Comparison of ENCODE assay signal across 15 cellular contexts in the genomic region with DNA sequence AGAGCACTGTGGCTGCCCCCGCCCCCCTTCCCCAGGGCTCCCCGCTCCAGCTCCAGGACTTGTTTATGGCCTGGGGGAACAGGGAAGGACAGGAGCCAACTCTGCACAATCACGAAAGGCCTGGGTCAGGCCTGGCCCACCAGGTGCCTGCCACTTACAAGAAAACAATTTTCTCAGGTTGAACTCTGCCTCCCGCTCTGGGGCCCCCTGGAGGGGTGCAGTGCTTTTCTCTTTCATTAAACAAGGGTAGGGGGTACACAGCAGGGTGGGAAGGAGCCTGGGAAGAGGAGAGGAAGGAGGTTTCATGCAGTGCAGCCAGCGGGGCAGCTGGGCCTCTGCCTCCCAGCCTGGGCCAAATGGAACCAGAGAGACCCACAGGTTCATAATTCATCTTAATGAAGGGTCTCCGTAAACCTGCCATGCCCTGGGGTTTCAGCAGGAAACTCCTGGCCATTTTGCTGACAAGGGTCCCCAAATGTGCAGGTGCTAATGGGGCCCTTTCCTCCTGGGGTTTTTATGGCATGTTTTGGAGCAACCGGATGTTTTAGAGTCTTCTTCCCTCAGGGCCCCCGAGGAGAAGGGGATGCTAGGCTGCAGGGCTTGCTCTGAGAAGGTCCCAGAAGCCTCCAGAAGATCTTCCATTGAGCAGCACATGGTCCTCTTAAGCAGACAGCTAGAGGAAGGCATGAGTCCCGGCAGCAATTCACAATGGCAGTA.
"Had no signal": no experiment of that assay in that cellular context is flagged by ENCODE, and none has a peak within 500 bp of the region (broad histone marks: within the 10 kb centered on the region; RNA-seq: fewer than 3 reads in every experiment).

No MANE protein-coding gene starts in this region.

- H3K36me3 Mint-ChIP-seq: activated naive CD4-positive, alpha-beta T cell treated with anti-CD3 and anti-CD28 coated beads, Interleukin-2, amount 50 U/mL, for 72 hours; stimulated activated effector memory CD8-positive, alpha-beta T cell treated with anti-CD3 and anti-CD28 coated beads, Interleukin-12 subunit alpha, Interleukin-12 subunit beta, amount 100 ng/mL, for 72 hours had no signal

- H3K4me2 ChIP-seq: hepatocyte had no signal

- H3K27me3 ChIP-seq: colonic mucosa, esophagus squamous epithelium, hepatocyte, tibial nerve, vagina had no signal

- H3K4me3 ChIP-seq: colonic mucosa, esophagus squamous epithelium, hepatocyte, tibial nerve, vagina had no signal

- H3K4me1 ChIP-seq: colonic mucosa, tibial nerve, vagina had no signal

- H3K27ac Mint-ChIP-seq: activated CD4-positive, alpha-beta T cell treated with anti-CD3 and anti-CD28 coated beads, Interleukin-2, amount 10 ng/mL, durations not matched to agents 24 days and 14 days; activated CD8-positive, alpha-beta T cell treated with anti-CD3 and anti-CD28 coated beads, Interleukin-2, amount 10 ng/mL, durations not matched to agents 7 days and 5 days; activated naive CD4-positive, alpha-beta T cell treated with anti-CD3 and anti-CD28 coated beads, Interleukin-2, amount 50 U/mL, for 72 hours; stimulated activated effector memory CD8-positive, alpha-beta T cell treated with anti-CD3 and anti-CD28 coated beads, Interleukin-12 subunit alpha, Interleukin-12 subunit beta, amount 100 ng/mL, for 72 hours had no signal

- H3K36me3 ChIP-seq: colonic mucosa, esophagus squamous epithelium, tibial nerve, vagina had no signal

- H2AFZ ChIP-seq: hepatocyte had no signal

- H3K27ac ChIP-seq: colonic mucosa, esophagus squamous epithelium, hepatocyte, tibial nerve, vagina had no signal

- ATAC-seq: activated CD8-positive, alpha-beta T cell treated with anti-CD3 and anti-CD28 coated beads, Interleukin-2, amount 10 ng/mL, durations not matched to agents 7 days and 5 days; activated naive CD4-positive, alpha-beta T cell treated with anti-CD3 and anti-CD28 coated beads, Interleukin-2, amount 50 U/mL, for 72 hours; stimulated activated effector memory CD8-positive, alpha-beta T cell treated with anti-CD3 and anti-CD28 coated beads, Interleukin-12 subunit alpha, Interleukin-12 subunit beta, amount 100 ng/mL, for 72 hours had no signal

- H3K9me3 Mint-ChIP-seq: activated CD4-positive, alpha-beta T cell treated with anti-CD3 and anti-CD28 coated beads, Interleukin-2, amount 10 ng/mL, durations not matched to agents 24 days and 14 days; activated naive CD4-positive, alpha-beta T cell treated with anti-CD3 and anti-CD28 coated beads, Interleukin-2, amount 50 U/mL, for 72 hours; stimulated activated effector memory CD8-positive, alpha-beta T cell treated with anti-CD3 and anti-CD28 coated beads, Interleukin-12 subunit alpha, Interleukin-12 subunit beta, amount 100 ng/mL, for 72 hours had no signal

- H3K4me1 Mint-ChIP-seq: activated CD4-positive, alpha-beta T cell treated with anti-CD3 and anti-CD28 coated beads, Interleukin-2, amount 10 ng/mL, durations not matched to agents 24 days and 14 days; stimulated activated effector memory CD8-positive, alpha-beta T cell treated with anti-CD3 and anti-CD28 coated beads, Interleukin-12 subunit alpha, Interleukin-12 subunit beta, amount 100 ng/mL, for 72 hours had no signal

- DNase-seq: activated CD4-positive, alpha-beta T cell treated with anti-CD3 and anti-CD28 coated beads, Interleukin-2, amount 10 ng/mL, durations not matched to agents 24 days and 14 days; activated CD4-positive, CD25-positive, alpha-beta regulatory T cell; activated CD8-positive, alpha-beta memory T cell treated with anti-CD3 and anti-CD28 coated beads, Interleukin-2, amount 50 U/mL, for 4 hours; activated CD8-positive, alpha-beta T cell treated with anti-CD3 and anti-CD28 coated beads, Interleukin-2, amount 10 ng/mL, durations not matched to agents 7 days and 5 days; activated effector memory CD4-positive, alpha-beta T cell treated with anti-CD3 and anti-CD28 coated beads, Interleukin-2, amount 50 U/mL, for 16 hours; activated T-cell treated with anti-CD3 and anti-CD28 coated beads, Interleukin-2, amount 50 U/mL, for 48 hours; central memory CD4-positive, alpha-beta T cell; colonic mucosa; esophagus squamous epithelium; T-helper 2 cell had no signal

- H3K9me3 ChIP-seq: colonic mucosa, esophagus squamous epithelium, tibial nerve, vagina had no signal

- H3K4me3 Mint-ChIP-seq: activated CD4-positive, alpha-beta T cell treated with anti-CD3 and anti-CD28 coated beads, Interleukin-2, amount 10 ng/mL, durations not matched to agents 24 days and 14 days; activated CD8-positive, alpha-beta T cell treated with anti-CD3 and anti-CD28 coated beads, Interleukin-2, amount 10 ng/mL, durations not matched to agents 7 days and 5 days; stimulated activated effector memory CD8-positive, alpha-beta T cell treated with anti-CD3 and anti-CD28 coated beads, Interleukin-12 subunit alpha, Interleukin-12 subunit beta, amount 100 ng/mL, for 72 hours had no signal
